Comparison of ENCODE assay signal across 8 cellular contexts in genomic region chr17:6831662-6832263, GRCh38. TPM values are rescaled to one million over a fixed set of nuclear protein-coding genes. Genes with fewer than 3 reads are reported as not detected.
DNase-seq lines count a peak whose midpoint lies in the region; ATAC-seq and TF ChIP-seq lines count a peak whose summit lies in the region.

Gene TEKT1, minus strand, starts transcription at chr17:6831729. Its CDS starts 1,353 bp downstream, at chr17:6830376.

- CTCF ChIA-PET in WTC11 (lab: Charles Lee): interaction anchor here (0.6 to 1.9 kb wide), 6 partner anchors 11 to 165 kb away, joined by 3 to 6 read pairs (median 4); partner anchors contain the start of gene SLC13A5

- no peaks in the 10 kb centered on the region for H3K9me3 Mint-ChIP-seq in WTC11

- TF ChIP-seq CTCF in WTC11 (IDR thresholded peaks at IDR 0.05) (no peak), cardiac fibroblast (IDR thresholded peaks at IDR 0.05; ENCODE audit: low read depth, low read length) (no peak)

- H3K4me3 ChIP-seq in BLaER1 (peak within 1 kb of the TSS; percentile 62), cardiac fibroblast (replicated peaks in 1 of 2; ENCODE audit: low read depth in 2 of 2, low read length in 2 of 2) (peak within 1 kb of the TSS; percentile 32 to 54), skeletal muscle tissue (ENCODE audit: low read length in 3 of 3) (peak within 1 kb of the TSS; percentile 13 to 37 (median 33))

- H3K36me3 ChIP-seq in BLaER1: no peaks in the 10 kb centered on the region
- no peaks in the 10 kb centered on the region for H3K36me3 ChIP-seq in skeletal muscle tissue (ENCODE audit: control insufficient read depth in 3 of 3, insufficient read depth in 3 of 3, low read length in 3 of 3)

- H3K27me3 Mint-ChIP-seq in WTC11 (ENCODE audit: low read depth): peaks cover 55% of the 10 kb centered on the region

- peak within 1 kb of the TSS; percentile 78 for H3K4me3 Mint-ChIP-seq in WTC11

- H3K36me3 Mint-ChIP-seq in WTC11: no peaks in the 10 kb centered on the region

- H3K9me3 ChIP-seq in BLaER1 (no peaks in the 10 kb centered on the region), skeletal muscle tissue (ENCODE audit: control insufficient read depth in 3 of 3, low read length in 3 of 3) (no peaks in the 10 kb centered on the region)

- H3K4me1 ChIP-seq in BLaER1 (peaks cover 21% of the 10 kb centered on the region), skeletal muscle tissue (ENCODE audit: control insufficient read depth in 3 of 3, insufficient read depth in 3 of 3, low read length in 3 of 3) (peaks cover 0 to 4% (median 2%) of the 10 kb centered on the region in 3 donors)

- peak; percentile 96 for DNase-seq in WTC11 (ENCODE audit: low spot score)
- DNase-seq in cardiac fibroblast (ENCODE audit: low read depth in 2 of 2): peak; percentile 82 to 84
- peak; percentile 92 for DNase-seq in iPS-NIHi11 (ENCODE audit: low spot score)
- DNase-seq in NK-92 (lab: John Stamatoyannopoulos, UW; ENCODE audit: unreplicated experiment): no peak

- H3K9ac ChIP-seq in BLaER1 (peak within 1 kb of the TSS; percentile 15; the same call in 1 of the 2 replicates), skeletal muscle tissue (ENCODE audit: low read depth in 1 of 3, low read length in 3 of 3) (no peak within 1 kb of the TSS)

- H3K4me2 ChIP-seq in BLaER1: peak within 1 kb of the TSS; percentile 90

- H3K27ac ChIP-seq in BLaER1: no peak within 1 kb of the TSS
- no peak within 1 kb of the TSS for H3K27ac ChIP-seq in skeletal muscle tissue (ENCODE audit: low read depth, low read length)

- POLR2A ChIA-PET in WTC11 (lab: Charles Lee): no interaction called here

- H4K20me1 ChIP-seq in BLaER1: no peaks in the 10 kb centered on the region

- H3K4me1 Mint-ChIP-seq in WTC11: peaks cover 4% of the 10 kb centered on the region

- peaks cover 9% of the 10 kb centered on the region; the same call in 1 of the 2 replicates for H3K27me3 ChIP-seq in BLaER1
- H3K27me3 ChIP-seq in skeletal muscle tissue (ENCODE audit: control insufficient read depth in 3 of 3, insufficient read depth in 3 of 3, low read length in 3 of 3): peaks cover 27 to 36% (median 32%) of the 10 kb centered on the region in 3 donors

- peak; percentile 68 for ATAC-seq in HG03159 (IDR thresholded peaks at IDR 0.05; ENCODE audit: unreplicated experiment)
- ATAC-seq in WTC11: peak; percentile 98
- ATAC-seq in HG02885 (IDR thresholded peaks at IDR 0.05; ENCODE audit: poor library complexity, unreplicated experiment): no peak

- H3K27ac Mint-ChIP-seq in WTC11: no peak within 1 kb of the TSS

TF ChIP-seq in WTC11, 78 proteins besides CTCF, POLR2A, EP300 and RAD21:
- TF ChIP-seq CBFB (CRISPR knock-in tag; IDR thresholded peaks at IDR 0.05; ENCODE audit: low read depth) (no peak), FOXK1 (CRISPR knock-in tag; IDR thresholded peaks at IDR 0.05) (peak; percentile 92), NFYB (CRISPR knock-in tag; conservative IDR thresholded peaks at IDR 0.05; ENCODE audit: low read depth) (no peak), MAX (CRISPR knock-in tag; IDR thresholded peaks at IDR 0.05) (peak; percentile 36; the same call in 1 of the 2 replicates)

RNA-seq across cellular contexts. Expression of gene TEKT1, which starts in this region (rescaled TPM):
- 0.37 TPM in 1 of 3 replicates, not detected in the others for total RNA-seq in WTC11 (2021)
- total RNA-seq in skeletal muscle tissue: not detected

Comparison
In these comparisons a context has a peak if more than half of its experiments do, and no peak if none do; other contexts are left out.
1. Peak in DNase-seq and ATAC-seq in WTC11; RNA of the gene not detected or under 1 TPM.